In the genomic region with DNA sequence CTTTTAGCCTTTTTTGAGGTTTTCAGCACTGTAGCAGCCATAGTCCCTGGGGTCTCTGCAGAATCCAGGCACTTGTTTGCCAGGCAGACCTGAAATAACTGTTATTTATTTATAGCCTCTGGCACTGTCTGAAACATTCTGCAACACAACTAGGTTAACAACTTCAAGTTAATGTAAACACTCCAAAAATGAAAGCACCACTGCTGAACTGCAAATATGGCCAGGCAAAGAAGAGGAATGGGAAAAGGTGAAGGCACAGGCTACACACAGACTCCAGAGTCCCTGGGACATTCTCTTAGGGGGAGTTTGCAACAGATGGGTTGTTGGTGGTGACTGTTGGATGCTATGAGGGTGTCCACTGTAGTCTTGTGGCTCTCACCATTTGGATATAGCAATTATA, we compare ENCODE assay signal across 32 cellular contexts.
"Had no signal": no experiment of that assay in that cellular context is flagged by ENCODE, and none has a peak within 500 bp of the region (broad histone marks: within the 10 kb centered on the region; RNA-seq: fewer than 3 reads in every experiment).

No MANE protein-coding gene starts in this region.

- H3K9me3 Mint-ChIP-seq: activated B cell treated with CpG ODN at 0.5 μM for 24 hours had no signal

- H3K27ac ChIP-seq: adrenal gland, body of pancreas, breast epithelium, VCaP had no signal

- H3K27ac Mint-ChIP-seq: activated B cell treated with CpG ODN at 0.5 μM for 24 hours; activated CD4-positive, alpha-beta memory T cell treated with anti-CD3 and anti-CD28 coated beads for 36 hours; activated naive CD4-positive, alpha-beta T cell treated with anti-CD3 and anti-CD28 coated beads for 36 hours; activated naive CD4-positive, alpha-beta T cell treated with anti-CD3 and anti-CD28 coated beads, Interleukin-2, amount 50 U/mL, for 72 hours; activated T-helper 1 cell treated with anti-CD3 and anti-CD28 coated beads, Interleukin-12 subunit alpha, Interleukin-12 subunit beta, Interleukin-2, Interleukin-4 antibody, amounts not matched to agents 30 ng/mL and 10 ng/mL and 1 ng/mL, durations not matched to agents 14 hours and 24 hours and 36 hours had no signal

- H3K4me3 ChIP-seq: adrenal gland, body of pancreas, breast epithelium, MG63 had no signal

- H3K27me3 ChIP-seq: adrenal gland, body of pancreas, breast epithelium had no signal

- ATAC-seq: activated naive CD4-positive, alpha-beta T cell treated with anti-CD3 and anti-CD28 coated beads, Interleukin-2, amount 50 U/mL, for 72 hours; activated T-cell treated with anti-CD3 and anti-CD28 coated beads, Interleukin-2, amount 50 U/mL, for 4 hours; body of pancreas had no signal

- H3K9me3 ChIP-seq: adrenal gland, body of pancreas, breast epithelium, MG63 had no signal

- H3K27me3 Mint-ChIP-seq: activated CD4-positive, alpha-beta memory T cell treated with anti-CD3 and anti-CD28 coated beads for 36 hours had no signal

- H3K4me1 Mint-ChIP-seq: activated B cell treated with CpG ODN at 0.5 μM for 24 hours had no signal

- H3K4me3 Mint-ChIP-seq: activated B cell treated with CpG ODN at 0.5 μM for 24 hours; activated CD4-positive, alpha-beta memory T cell treated with anti-CD3 and anti-CD28 coated beads for 36 hours; activated naive CD4-positive, alpha-beta T cell treated with anti-CD3 and anti-CD28 coated beads for 36 hours; activated T-cell treated with anti-CD3 and anti-CD28 coated beads, Interleukin-2, amount 50 U/mL, for 4 hours; activated T-helper 1 cell treated with anti-CD3 and anti-CD28 coated beads, Interleukin-12 subunit alpha, Interleukin-12 subunit beta, Interleukin-2, Interleukin-4 antibody, amounts not matched to agents 30 ng/mL and 10 ng/mL and 1 ng/mL, durations not matched to agents 14 hours and 24 hours and 36 hours had no signal

- H3K36me3 Mint-ChIP-seq: activated CD4-positive, alpha-beta memory T cell treated with anti-CD3 and anti-CD28 coated beads for 36 hours; activated naive CD4-positive, alpha-beta T cell treated with anti-CD3 and anti-CD28 coated beads, Interleukin-2, amount 50 U/mL, for 72 hours had no signal

- DNase-seq: activated B cell treated with CpG ODN at 0.5 μM for 24 hours; activated CD4-positive, alpha-beta memory T cell treated with anti-CD3 and anti-CD28 coated beads for 36 hours; activated CD4-positive, alpha-beta T cell treated with anti-CD3 and anti-CD28 coated beads for 4 hours; activated CD4-positive, alpha-beta T cell treated with anti-CD3 and anti-CD28 coated beads, Interleukin-2, amount 50 U/mL, for 1 hour; activated CD4-positive, CD25-positive, alpha-beta regulatory T cell treated with anti-CD3 and anti-CD28 coated beads, Interleukin-2, amount 50 U/mL, for 72 hours; activated CD8-positive, alpha-beta memory T cell treated with anti-CD3 and anti-CD28 coated beads, Interleukin-2, amount 50 U/mL, for 4 hours; activated gamma-delta T cell treated with Interleukin-2 at 50 U/mL for 16 hours; activated naive CD4-positive, alpha-beta T cell treated with anti-CD3 and anti-CD28 coated beads for 36 hours; activated T-cell treated with anti-CD3 and anti-CD28 coated beads for 4 hours; activated T-cell treated with anti-CD3 and anti-CD28 coated beads, Interleukin-2, amount 50 U/mL, for 4 hours; adrenal gland; body of pancreas; Kasumi-1; NCI-H1048; NCI-H1105 treated with DMSO at 0.1 percent for 48 hours; NCI-H1436; NCI-H1694; NCI-H1930; NCI-H2081 treated with DMSO at 0.1 percent for 48 hours; NCI-H226; NCI-H446 treated with DMSO at 0.1 percent for 48 hours; NCI-H524; Right ventricle myocardium superior; SW 1271; T-helper 1 cell; T-helper 2 cell; T-helper 9 cell had no signal
